26 cellular contexts compared by ENCODE assay signal in the genomic region with DNA sequence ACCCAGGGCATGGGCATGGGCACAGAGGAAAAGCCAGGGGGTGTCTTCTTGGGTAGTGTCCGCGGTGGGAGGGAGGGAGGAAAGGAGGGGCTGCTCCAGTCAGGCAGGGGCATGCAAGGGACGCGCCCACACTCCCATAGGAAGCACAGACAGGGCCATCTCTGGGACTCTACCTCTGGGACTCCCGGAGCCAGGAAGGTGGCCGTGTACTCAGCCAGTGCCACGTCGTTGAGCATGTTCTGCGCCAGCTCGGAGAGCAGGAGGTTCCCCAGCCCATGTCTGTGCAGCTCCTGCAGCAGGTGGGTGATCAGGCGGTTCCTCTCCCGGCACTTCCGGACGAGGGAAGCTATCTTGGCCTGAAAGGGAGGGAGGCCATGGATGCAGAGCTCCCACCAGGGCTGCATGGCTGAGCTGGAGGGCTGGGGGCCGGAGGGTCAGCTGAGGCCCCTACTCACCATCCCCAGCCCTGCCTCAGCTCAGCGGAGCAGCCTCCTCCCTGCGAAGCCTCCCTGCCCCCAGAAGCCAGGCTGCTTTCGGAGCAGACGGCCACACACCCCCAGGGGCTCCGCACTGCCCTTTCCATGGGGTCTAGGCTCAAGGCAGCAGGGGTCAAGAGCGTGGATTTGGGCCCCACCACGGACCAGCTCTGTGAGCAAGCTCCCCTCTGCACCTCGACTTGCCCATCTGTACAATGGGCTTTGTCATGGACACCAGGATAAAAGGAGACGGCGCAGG. TPM values are rescaled to one million over a fixed set of nuclear protein-coding genes. Genes with fewer than 3 reads are reported as not detected.
"Had no signal": no experiment of that assay in that cellular context is flagged by ENCODE, and none has a peak within 500 bp of the region (broad histone marks: within the 10 kb centered on the region; RNA-seq: fewer than 3 reads in every experiment).

No MANE protein-coding gene starts in this region.

- H3K4me1 Mint-ChIP-seq: activated CD4-positive, alpha-beta memory T cell treated with anti-CD3 and anti-CD28 coated beads, Interleukin-2, amount 10 ng/mL, durations not matched to agents 7 days and 5 days; activated naive CD8-positive, alpha-beta T cell treated with anti-CD3 and anti-CD28 coated beads, Interleukin-2, amount 50 U/mL, for 24 hours; immature natural killer cell; neural crest cell; stimulated activated effector memory CD8-positive, alpha-beta T cell treated with anti-CD3 and anti-CD28 coated beads, Interleukin-12 subunit alpha, Interleukin-12 subunit beta, amount 100 ng/mL, for 72 hours had no signal

- ATAC-seq: activated naive CD8-positive, alpha-beta T cell treated with anti-CD3 and anti-CD28 coated beads, Interleukin-2, amount 50 U/mL, for 24 hours; activated T-cell treated with anti-CD3 and anti-CD28 coated beads, Interleukin-2, amount 50 U/mL, for 72 hours; body of pancreas; esophagus mucosa; mucosa of descending colon; stimulated activated effector memory CD8-positive, alpha-beta T cell treated with anti-CD3 and anti-CD28 coated beads, Interleukin-12 subunit alpha, Interleukin-12 subunit beta, amount 100 ng/mL, for 72 hours had no signal

- H3K27ac ChIP-seq: body of pancreas, cardiac muscle cell, hepatocyte, thoracic aorta had no signal

- H3K36me3 Mint-ChIP-seq: immature natural killer cell; stimulated activated effector memory CD8-positive, alpha-beta T cell treated with anti-CD3 and anti-CD28 coated beads, Interleukin-12 subunit alpha, Interleukin-12 subunit beta, amount 100 ng/mL, for 72 hours had no signal

- FAIRE-seq: endothelial cell of umbilical vein had no signal

- H3K27me3 ChIP-seq: body of pancreas had no signal

- H3K4me3 Mint-ChIP-seq: activated CD4-positive, alpha-beta memory T cell treated with anti-CD3 and anti-CD28 coated beads, Interleukin-2, amount 10 ng/mL, durations not matched to agents 7 days and 5 days; activated naive CD8-positive, alpha-beta T cell treated with anti-CD3 and anti-CD28 coated beads, Interleukin-2, amount 50 U/mL, for 24 hours; activated T-cell treated with anti-CD3 and anti-CD28 coated beads, Interleukin-2, amount 50 U/mL, for 72 hours; immature natural killer cell; neural crest cell; stimulated activated effector memory CD8-positive, alpha-beta T cell treated with anti-CD3 and anti-CD28 coated beads, Interleukin-12 subunit alpha, Interleukin-12 subunit beta, amount 100 ng/mL, for 72 hours; T-helper 1 cell treated with Interleukin-12 subunit alpha and Interleukin-12 subunit beta and Interleukin-4 antibody, amounts not matched to agents 30 μg/mL and 1 μg/mL, for 36 hours had no signal

- H3K4me3 ChIP-seq: body of pancreas, cardiac muscle cell, hepatocyte, mucosa of descending colon, thoracic aorta had no signal

- H3K4me1 ChIP-seq: body of pancreas had no signal

- H3K27ac Mint-ChIP-seq: activated CD4-positive, alpha-beta memory T cell treated with anti-CD3 and anti-CD28 coated beads, Interleukin-2, amount 10 ng/mL, durations not matched to agents 7 days and 5 days; activated naive CD8-positive, alpha-beta T cell treated with anti-CD3 and anti-CD28 coated beads, Interleukin-2, amount 50 U/mL, for 24 hours; activated T-cell treated with anti-CD3 and anti-CD28 coated beads, Interleukin-2, amount 50 U/mL, for 72 hours; immature natural killer cell; progenitor cell of endocrine pancreas; stimulated activated effector memory CD8-positive, alpha-beta T cell treated with anti-CD3 and anti-CD28 coated beads, Interleukin-12 subunit alpha, Interleukin-12 subunit beta, amount 100 ng/mL, for 72 hours; T-helper 1 cell treated with Interleukin-12 subunit alpha and Interleukin-12 subunit beta and Interleukin-4 antibody, amounts not matched to agents 30 μg/mL and 1 μg/mL, for 36 hours had no signal

- H3K9me3 ChIP-seq: body of pancreas, mucosa of descending colon, thoracic aorta had no signal

- H3K9me3 Mint-ChIP-seq: activated CD4-positive, alpha-beta memory T cell treated with anti-CD3 and anti-CD28 coated beads, Interleukin-2, amount 10 ng/mL, durations not matched to agents 7 days and 5 days; activated naive CD8-positive, alpha-beta T cell treated with anti-CD3 and anti-CD28 coated beads, Interleukin-2, amount 50 U/mL, for 24 hours; activated T-cell treated with anti-CD3 and anti-CD28 coated beads, Interleukin-2, amount 50 U/mL, for 72 hours; immature natural killer cell; neural crest cell; stimulated activated effector memory CD8-positive, alpha-beta T cell treated with anti-CD3 and anti-CD28 coated beads, Interleukin-12 subunit alpha, Interleukin-12 subunit beta, amount 100 ng/mL, for 72 hours; T-helper 1 cell treated with Interleukin-12 subunit alpha and Interleukin-12 subunit beta and Interleukin-4 antibody, amounts not matched to agents 30 μg/mL and 1 μg/mL, for 36 hours had no signal

- H3K36me3 ChIP-seq: cardiac muscle cell, thoracic aorta had no signal

- DNase-seq: activated CD4-positive, alpha-beta memory T cell treated with anti-CD3 and anti-CD28 coated beads, Interleukin-2, amount 10 ng/mL, durations not matched to agents 7 days and 5 days; activated CD4-positive, alpha-beta T cell treated with anti-CD3 and anti-CD28 coated beads for 48 hours; activated gamma-delta T cell; activated naive CD4-positive, alpha-beta T cell treated with anti-CD3 and anti-CD28 coated beads, Interleukin-2, amount 50 U/mL, for 16 hours; activated naive CD8-positive, alpha-beta T cell treated with anti-CD3 and anti-CD28 coated beads, Interleukin-2, amount 50 U/mL, for 24 hours; activated T-cell treated with anti-CD3 and anti-CD28 coated beads, Interleukin-2, amount 50 U/mL, for 72 hours; body of pancreas; dermis blood vessel endothelial cell; effector memory CD4-positive, alpha-beta T cell; foreskin melanocyte; glutamatergic neuron; immature natural killer cell; mesenchymal stem cell; mucosa of descending colon; stimulated activated CD4-positive, alpha-beta T cell treated with anti-CD3 and anti-CD28 coated beads, Interleukin-1b, Interleukin-23, amount 100 ng/mL, for 48 hours had no signal

RNA-seq across cellular contexts. Expression of gene C4orf50, which starts 44.6 kb away (rescaled TPM):
- total RNA-seq: endothelial cell of umbilical vein, hepatocyte, lower leg skin, skeletal muscle tissue had no signal
- polyA plus RNA-seq: cardiac muscle cell, endothelial cell of umbilical vein, hepatocyte had no signal
